Comparison of ENCODE assay signal across 17 cellular contexts in genomic region chr11:131099013-131099412, GRCh38.
A peak's percentile ranks its signal among the peaks of the same experiment; 100 is the strongest.
DNase-seq lines count a peak whose midpoint lies in the region; ATAC-seq and TF ChIP-seq lines count a peak whose summit lies in the region.
"Had no signal": no experiment of that assay in that cellular context is flagged by ENCODE, and none has a peak within 500 bp of the region (broad histone marks: within the 10 kb centered on the region; RNA-seq: fewer than 3 reads in every experiment).

No MANE protein-coding gene starts in this region.

- TF ChIP-seq CTCF in fibroblast of pulmonary artery (IDR thresholded peaks at IDR 0.05; ENCODE audit: low read length, missing control alignments), result no peak
- no peak for TF ChIP-seq CTCF in upper lobe of right lung (IDR thresholded peaks at IDR 0.05)

- H3K36me3 ChIP-seq in GM23248 (ENCODE audit: low read depth), result no peaks in the 10 kb centered on the region
- H3K36me3 ChIP-seq in SJSA1, result no peaks in the 10 kb centered on the region
- no peaks in the 10 kb centered on the region for H3K36me3 ChIP-seq in upper lobe of right lung
- H3K36me3 ChIP-seq: BLaER1 treated with 17β-estradiol and CSF1 and Interleukin-3, amounts not matched to agents 10 nM and 100 nM; tibial artery had no signal

- ATAC-seq in upper lobe of right lung (peak; percentile 38), GM18909 (IDR thresholded peaks at IDR 0.05; ENCODE audit: poor library complexity, unreplicated experiment) (no peak), HG02759 (IDR thresholded peaks at IDR 0.05; ENCODE audit: unreplicated experiment) (no peak)
- ATAC-seq: activated CD4-positive, alpha-beta T cell treated with anti-CD3 and anti-CD28 coated beads for 36 hours; HCT116; right cardiac atrium had no signal

- 33 to 41% methylated on average over 6 of the region's 6 CpGs for WGBS in GM23248 (ENCODE audit: low coverage in 1 of 2, low lambda C conversion rate in 2 of 2, missing lambda C conversion rate in 2 of 2), 2 experiments

- H3K4me1 ChIP-seq in GM23248 (ENCODE audit: insufficient read depth) (peaks cover 16% of the 10 kb centered on the region), SJSA1 (replicated peaks) (peaks cover 16% of the 10 kb centered on the region), upper lobe of right lung (no peaks in the 10 kb centered on the region)
- H3K4me1 ChIP-seq: tibial artery had no signal

- H3K27me3 ChIP-seq in GM23248 (replicated peaks; ENCODE audit: insufficient read depth) (no peaks in the 10 kb centered on the region), SJSA1 (replicated peaks) (no peaks in the 10 kb centered on the region), upper lobe of right lung (peaks cover 6% of the 10 kb centered on the region)
- H3K27me3 ChIP-seq: BLaER1 treated with 17β-estradiol and CSF1 and Interleukin-3, amounts not matched to agents 10 nM and 100 nM; tibial artery had no signal

- peaks cover 17% of the 10 kb centered on the region; the same call in 1 of the 2 replicates for H3F3A ChIP-seq in GM23248 (ENCODE audit: insufficient read depth)

- H3K9me3 ChIP-seq in GM23248 (ENCODE audit: low read depth) (no peaks in the 10 kb centered on the region), SJSA1 (replicated peaks) (no peaks in the 10 kb centered on the region), upper lobe of right lung (no peaks in the 10 kb centered on the region)
- H3K9me3 ChIP-seq: BLaER1 treated with 17β-estradiol and CSF1 and Interleukin-3, amounts not matched to agents 10 nM and 100 nM; tibial artery had no signal

- no peak overlapping the region for H3K9ac ChIP-seq in GM23248
- H3K9ac ChIP-seq: BLaER1 treated with 17β-estradiol and CSF1 and Interleukin-3, amounts not matched to agents 10 nM and 100 nM had no signal

- H3K9me2 ChIP-seq in GM23248 (ENCODE audit: insufficient read depth), result no peaks in the 10 kb centered on the region

- peak; percentile 80 for DNase-seq in GM23248
- peak in 1 of 2 experiments; percentile 6 for DNase-seq in SJSA1 (ENCODE audit: low read depth in 1 of 2, low spot score in 2 of 2)
- DNase-seq in fibroblast of pulmonary artery (ENCODE audit: low read depth), result peak; percentile 1
- DNase-seq in upper lobe of right lung, result no peak
- DNase-seq in NCI-H2107 (lab: John Stamatoyannopoulos, UW), result no peak
- DNase-seq: activated CD4-positive, alpha-beta T cell treated with anti-CD3 and anti-CD28 coated beads for 36 hours; DMS 273 treated with DMSO at 0.1 percent for 48 hours; naive B cell; NCI-H1694; NCI-H510A; right cardiac atrium; stimulated activated naive CD4-positive, alpha-beta T cell; tibial artery had no signal

- in situ Hi-C loops in GM23248 (cut with MboI), result no loop called here

- peak overlapping the region; percentile 62 for H3K27ac ChIP-seq in GM23248
- peak overlapping the region; percentile 57 for H3K27ac ChIP-seq in SJSA1
- no peak overlapping the region for H3K27ac ChIP-seq in upper lobe of right lung
- H3K27ac ChIP-seq: BLaER1 treated with 17β-estradiol and CSF1 and Interleukin-3, amounts not matched to agents 10 nM and 100 nM; tibial artery had no signal

- H2AFZ ChIP-seq in GM23248, result 0 out of 2 replicates have a peak overlapping the region, but pooled peaks have one; percentile 11

- H3K4me3 ChIP-seq in GM23248 (no peak overlapping the region; the same call in 1 of the 2 replicates), SJSA1 (no peak overlapping the region), fibroblast of pulmonary artery (replicated peaks; ENCODE audit: low read depth, low read length) (no peak overlapping the region), upper lobe of right lung (no peak overlapping the region)
- H3K4me3 ChIP-seq: BLaER1 treated with 17β-estradiol and CSF1 and Interleukin-3, amounts not matched to agents 10 nM and 100 nM; tibial artery had no signal

- H3K4me2 ChIP-seq in GM23248 (ENCODE audit: unreplicated experiment), result no peak overlapping the region
- H3K4me2 ChIP-seq: BLaER1 treated with 17β-estradiol and CSF1 and Interleukin-3, amounts not matched to agents 10 nM and 100 nM had no signal

- H3K79me2 ChIP-seq in GM23248 (ENCODE audit: insufficient read depth), result no peaks in the 10 kb centered on the region

- intact Hi-C loops in upper lobe of right lung (cut with DNase I), result no loop called here

- no peaks in the 10 kb centered on the region for H4K20me1 ChIP-seq in GM23248 (ENCODE audit: insufficient read depth)
- H4K20me1 ChIP-seq: BLaER1 treated with 17β-estradiol and CSF1 and Interleukin-3, amounts not matched to agents 10 nM and 100 nM had no signal

Comparison
In these comparisons a context has a peak if more than half of its experiments do, and no peak if none do; other contexts are left out.
1. DNase-seq: peak in GM23248 (single experiment) and fibroblast of pulmonary artery (single experiment); none in upper lobe of right lung (single experiment) and NCI-H2107 (single experiment).